23 cellular contexts compared by ENCODE assay signal in genomic region chr17:50035930-50036329, GRCh38. TPM values are rescaled to one million over a fixed set of nuclear protein-coding genes. Genes with fewer than 3 reads are reported as not detected.
DNase-seq lines count a peak whose midpoint lies in the region; ATAC-seq, FAIRE-seq and TF ChIP-seq lines count a peak whose summit lies in the region.
"Had no signal": no experiment of that assay in that cellular context is flagged by ENCODE, and none has a peak within 500 bp of the region (broad histone marks: within the 10 kb centered on the region; RNA-seq: fewer than 3 reads in every experiment).

No MANE protein-coding gene starts in this region.

- CTCF ChIA-PET in HepG2 (lab: Yijun Ruan, JAX; ENCODE audit: low intra/inter-chr PET ratio, low total read pairs) = no interaction called here

- H2BK15ac ChIP-seq in neuronal stem cell (ENCODE audit: low read length) = peak overlapping the region; percentile 62
- no peak overlapping the region for H2BK15ac ChIP-seq in mesendoderm (replicated peaks; ENCODE audit: low read depth)

- H3K4me3 ChIP-seq in HepG2 (replicated peaks in 1 of 3; ENCODE audit: insufficient read depth in 1 of 3, low read depth in 2 of 3, low read length in 3 of 3) (no peak overlapping the region; a peak in 1 of 6 replicates), right lobe of liver (no peak overlapping the region), hepatocyte (no peak overlapping the region), neuronal stem cell (ENCODE audit: low read length in 2 of 2) (no peak overlapping the region), brain microvascular endothelial cell (ENCODE audit: low read depth, low read length) (no peak overlapping the region), mesendoderm (ENCODE audit: low read length) (no peak overlapping the region)
- H3K4me3 ChIP-seq: neural progenitor cell had no signal

- H3K14ac ChIP-seq in neuronal stem cell (ENCODE audit: low read length) = no peak overlapping the region

- no peaks in the 10 kb centered on the region for H3K9me2 ChIP-seq in hepatocyte (replicated peaks; ENCODE audit: insufficient read depth)

- no peak overlapping the region for H2BK120ac ChIP-seq in neuronal stem cell (ENCODE audit: low read depth, low read length)
- no peak overlapping the region for H2BK120ac ChIP-seq in mesendoderm (ENCODE audit: low read depth, low read length)

- in situ Hi-C loops in HepG2 (cut with HindIII; ENCODE audit: extremely low pct_ligation_motif_present, low pct_unique_long_range_greater_than_20kb) = no loop called here
- in situ Hi-C loops in brain microvascular endothelial cell (cut with HindIII; ENCODE audit: low pct_ligation_motif_present, low sequenced_read_pairs) = no loop called here

- H4K20me1 ChIP-seq in HepG2 (ENCODE audit: insufficient read depth, low read length) (no peaks in the 10 kb centered on the region), hepatocyte (ENCODE audit: insufficient read depth, poor library complexity, severe bottlenecking) (no peaks in the 10 kb centered on the region)

- H3K9me3 ChIP-seq in HepG2 (ENCODE audit: low read length) (no peaks in the 10 kb centered on the region), right lobe of liver (no peaks in the 10 kb centered on the region), hepatocyte (ENCODE audit: low read depth) (no peaks in the 10 kb centered on the region), neuronal stem cell (replicated peaks in 1 of 2; ENCODE audit: control insufficient read depth in 2 of 2, insufficient read depth in 1 of 2, low read depth in 1 of 2, low read length in 2 of 2) (no peaks in the 10 kb centered on the region)

- TF ChIP-seq RAD21 in HepG2 (CRISPR knock-in tag; IDR thresholded peaks at IDR 0.05) = no peak

- H3K9ac ChIP-seq in HepG2 (ENCODE audit: insufficient read depth, low read depth, low read length) (no peak overlapping the region), neuronal stem cell (ENCODE audit: low read depth, low read length, poor library complexity) (no peak overlapping the region), mesendoderm (ENCODE audit: low read length) (no peak overlapping the region)
- H3K9ac ChIP-seq: KMS-11, neural progenitor cell had no signal

- H3K27ac ChIP-seq in HepG2 (ENCODE audit: extremely low read length, insufficient read depth, low read length) = no peak overlapping the region
- H3K27ac ChIP-seq in right lobe of liver = no peak overlapping the region
- H3K27ac ChIP-seq in hepatocyte = no peak overlapping the region
- H3K27ac ChIP-seq in neuronal stem cell (replicated peaks; ENCODE audit: low read length) = no peak overlapping the region
- no peak overlapping the region for H3K27ac ChIP-seq in brain microvascular endothelial cell
- no peak overlapping the region for H3K27ac ChIP-seq in mesendoderm (ENCODE audit: low read depth, low read length)
- H3K27ac ChIP-seq: KMS-11, neural progenitor cell had no signal

- H4K8ac ChIP-seq in neuronal stem cell (ENCODE audit: low read depth, low read length) (no peak overlapping the region), mesendoderm (ENCODE audit: low read depth, low read length) (no peak overlapping the region)

- TF ChIP-seq EP300 in HepG2 (IDR thresholded peaks at IDR 0.05; ENCODE audit: low read depth in 2 of 2, low read length in 2 of 2) (no peak), HepG2 (CRISPR knock-in tag; IDR thresholded peaks at IDR 0.05; ENCODE audit: borderline replicate concordance) (no peak)

- no peak overlapping the region for H3K56ac ChIP-seq in mesendoderm (ENCODE audit: low read length)

- POLR2A ChIA-PET in HepG2 (lab: Yijun Ruan, JAX) = no interaction called here

- no peaks in the 10 kb centered on the region for H3K79me1 ChIP-seq in neuronal stem cell (ENCODE audit: low read depth, low read length)
- no peaks in the 10 kb centered on the region for H3K79me1 ChIP-seq in mesendoderm (ENCODE audit: low read length)

- H3K23ac ChIP-seq in neuronal stem cell (ENCODE audit: low read depth, low read length, poor library complexity) (no peak overlapping the region), mesendoderm (ENCODE audit: low read length) (no peak overlapping the region)

- H3K27me3 ChIP-seq in HepG2 (ENCODE audit: control insufficient read depth in 1 of 2, insufficient read depth in 2 of 2, low read length in 2 of 2) (peaks cover 0 to 9% of the 10 kb centered on the region in 2 experiments; a peak in 3 of 5 replicates), right lobe of liver (no peaks in the 10 kb centered on the region), hepatocyte (no peaks in the 10 kb centered on the region), neuronal stem cell (ENCODE audit: control insufficient read depth in 3 of 3, insufficient read depth in 3 of 3, low read depth in 1 of 3, low read length in 3 of 3) (peaks cover 0 to 36% (median 0%) of the 10 kb centered on the region in 3 experiments), brain microvascular endothelial cell (replicated peaks) (no peaks in the 10 kb centered on the region), mesendoderm (ENCODE audit: insufficient read depth, low read length, poor library complexity) (no peaks in the 10 kb centered on the region)
- H3K27me3 ChIP-seq: neural progenitor cell had no signal

- intact Hi-C loops in HepG2 (cut with micrococcal nuclease; ENCODE audit: unreplicated experiment) = no loop called here
- intact Hi-C loops in right lobe of liver (cut with DNase I) = no loop called here

- H3K79me2 ChIP-seq in HepG2 (ENCODE audit: insufficient read depth, low read length) = no peaks in the 10 kb centered on the region
- H3K79me2 ChIP-seq in hepatocyte = no peaks in the 10 kb centered on the region
- no peaks in the 10 kb centered on the region for H3K79me2 ChIP-seq in mesendoderm (ENCODE audit: control insufficient read depth, insufficient read depth, low read length)

- ATAC-seq in HepG2 = peak; percentile 37
- no peak for ATAC-seq in right lobe of liver
- ATAC-seq in HG03095 (IDR thresholded peaks at IDR 0.05; ENCODE audit: unreplicated experiment) = no peak
- ATAC-seq: activated CD8-positive, alpha-beta T cell treated with anti-CD3 and anti-CD28 coated beads for 36 hours; CD8-positive, alpha-beta T cell had no signal

- DNase-seq in HepG2 (ENCODE audit: low spot score) = no peak
- DNase-seq in right lobe of liver = no peak
- peak; percentile 37 for DNase-seq in hepatocyte (ENCODE audit: low spot score)
- DNase-seq in neuronal stem cell (ENCODE audit: low spot score) = no peak
- DNase-seq in brain microvascular endothelial cell = no peak
- DNase-seq in mesendoderm = no peak
- no peak for DNase-seq in activated gamma-delta T cell treated with Interleukin-2 at 50 U/mL for 16 hours
- DNase-seq: activated CD8-positive, alpha-beta T cell treated with anti-CD3 and anti-CD28 coated beads for 36 hours; activated naive CD8-positive, alpha-beta T cell treated with anti-CD3 and anti-CD28 coated beads, Interleukin-2, amount 10 ng/mL, durations not matched to agents 7 days and 5 days; activated T-cell treated with anti-CD3 and anti-CD28 coated beads for 4 hours; CD8-positive, alpha-beta T cell; NCI-H1417 treated with DMSO at 0.1 percent for 48 hours; NCI-H2081; NCI-H774; stimulated activated CD4-positive, alpha-beta T cell treated with anti-CD3 and anti-CD28 coated beads, Interleukin-4, amount 100 ng/mL, for 4 hours; stimulated activated naive CD4-positive, alpha-beta T cell had no signal

- H3K4me1 ChIP-seq in HepG2 (ENCODE audit: insufficient read depth, low read length) (peaks cover 34% of the 10 kb centered on the region), right lobe of liver (no peaks in the 10 kb centered on the region), hepatocyte (ENCODE audit: insufficient read depth) (peaks cover 36% of the 10 kb centered on the region), neuronal stem cell (ENCODE audit: control insufficient read depth in 2 of 2, insufficient read depth in 1 of 2, low read depth in 1 of 2, low read length in 2 of 2) (peaks cover 0 to 11% of the 10 kb centered on the region in 2 donors), mesendoderm (ENCODE audit: control insufficient read depth, low read depth, low read length) (peaks cover 5% of the 10 kb centered on the region)

- FAIRE-seq in HepG2 (lab: Jason Lieb, UNC) = no peak
- FAIRE-seq: A204.1, H1, keratinocyte had no signal

- TF ChIP-seq CTCF in HepG2 (CRISPR knock-in tag; IDR thresholded peaks at IDR 0.05) (no peak), right lobe of liver (IDR thresholded peaks at IDR 0.05) (no peak), hepatocyte (IDR thresholded peaks at IDR 0.05; ENCODE audit: poor library complexity) (no peak), brain microvascular endothelial cell (IDR thresholded peaks at IDR 0.05; ENCODE audit: low read depth, low read length, missing control alignments) (no peak)

- H3K4me2 ChIP-seq in HepG2 (ENCODE audit: low read depth, low read length) (peak overlapping the region; percentile 33), hepatocyte (peak overlapping the region; percentile 13), neuronal stem cell (ENCODE audit: insufficient read depth, low read length, poor library complexity, severe bottlenecking) (no peak overlapping the region), mesendoderm (ENCODE audit: low read length) (no peak overlapping the region)
- H3K4me2 ChIP-seq: KMS-11 had no signal

- TF ChIP-seq POLR2A in HepG2 (IDR thresholded peaks at IDR 0.05; ENCODE audit: insufficient read depth in 1 of 2, low read depth in 2 of 2, low read length in 2 of 2) (no peak), right lobe of liver (IDR thresholded peaks at IDR 0.05) (no peak)

- WGBS in HepG2 (ENCODE audit: low lambda C conversion rate) = 11% methylated on average over 1 of the region's 1 CpG
- WGBS in right lobe of liver (ENCODE audit: insufficient coverage, low coverage, low lambda C conversion rate, missing lambda C conversion rate) = no CpG with 5 or more reads among the region's 1 CpG
- 75% methylated on average over 1 of the region's 1 CpG for WGBS in hepatocyte (ENCODE audit: low lambda C conversion rate, missing lambda C conversion rate)
- WGBS in neuronal stem cell (ENCODE audit: extremely low coverage in 2 of 2, insufficient read length in 2 of 2, insufficient replicate concordance in 1 of 2), 2 donors = no CpG with 5 or more reads among the region's 1 CpG
- no CpG with 5 or more reads among the region's 1 CpG for WGBS in mesendoderm (ENCODE audit: extremely low coverage, insufficient coverage, low lambda C conversion rate)

- H2BK5ac ChIP-seq in neuronal stem cell (ENCODE audit: low read length) (peak overlapping the region; percentile 48), mesendoderm (ENCODE audit: low read length) (no peak overlapping the region)

- H4K5ac ChIP-seq in mesendoderm (ENCODE audit: low read length) = no peak overlapping the region

- no peak overlapping the region for H2AFZ ChIP-seq in HepG2 (ENCODE audit: low read length)
- H2AFZ ChIP-seq in hepatocyte = no peak overlapping the region
- H2AFZ ChIP-seq in neuronal stem cell (ENCODE audit: low read length) = no peak overlapping the region

- BruUV-seq in HepG2 (replicated peaks; lab: Mats Ljungman, UMichigan) = no TSS peak

- H2BK12ac ChIP-seq in neuronal stem cell (ENCODE audit: low read length) = no peak overlapping the region

- H3K4ac ChIP-seq in neuronal stem cell (ENCODE audit: low read length) = no peak overlapping the region
- H3K4ac ChIP-seq in mesendoderm (ENCODE audit: low read depth, low read length) = no peak overlapping the region

- peak overlapping the region; percentile 38 for H3K18ac ChIP-seq in neuronal stem cell (ENCODE audit: low read length)
- no peak overlapping the region for H3K18ac ChIP-seq in mesendoderm (ENCODE audit: low read length)

- H2AK5ac ChIP-seq in neuronal stem cell (ENCODE audit: low read depth, low read length) (peak overlapping the region; percentile 15), mesendoderm (ENCODE audit: low read length) (no peak overlapping the region)

- H3K36me3 ChIP-seq in HepG2 (replicated peaks in 1 of 2; ENCODE audit: control insufficient read depth in 1 of 2, insufficient read depth in 2 of 2, low read length in 2 of 2) (no peaks in the 10 kb centered on the region), right lobe of liver (no peaks in the 10 kb centered on the region), hepatocyte (replicated peaks; ENCODE audit: insufficient read depth, low read depth) (no peaks in the 10 kb centered on the region), neuronal stem cell (replicated peaks in 1 of 2; ENCODE audit: control insufficient read depth in 2 of 2, insufficient read depth in 2 of 2, low read length in 2 of 2) (no peaks in the 10 kb centered on the region), brain microvascular endothelial cell (replicated peaks) (no peaks in the 10 kb centered on the region), mesendoderm (ENCODE audit: control insufficient read depth, insufficient read depth, low read length) (no peaks in the 10 kb centered on the region)
- H3K36me3 ChIP-seq: neural progenitor cell had no signal

- H4K91ac ChIP-seq in neuronal stem cell (ENCODE audit: low read depth, low read length, poor library complexity) = no peak overlapping the region

RNA-seq across cellular contexts. Expression of gene ITGA3, which starts 20.0 kb away (rescaled TPM):
- total RNA-seq in HepG2 (2016; rRNA removed; fragmentation: Illumina TruSeq; extraction: Trizol) = 0.69 and 0.77 TPM in 2 replicates
- 1.5 and 1.9 TPM in 2 replicates for total RNA-seq in HepG2 (2016; cell fraction: cytosol; rRNA removed; fragmentation: Illumina TruSeq; extraction: Trizol; ENCODE audit: low read depth)
- total RNA-seq in HepG2 (2016; cell fraction: insoluble cytoplasmic fraction; rRNA removed; fragmentation: Illumina TruSeq; extraction: Trizol) = 0.48 and 1.1 TPM in 2 replicates
- total RNA-seq in HepG2 (2016; cell fraction: membrane; rRNA removed; fragmentation: Illumina TruSeq; extraction: Trizol) = 0.28 and 0.62 TPM in 2 replicates
- total RNA-seq in HepG2 (2016; cell fraction: nucleus; rRNA removed; fragmentation: Illumina TruSeq; extraction: Trizol) = 1.3 and 1.8 TPM in 2 replicates
- 0.48 and 0.59 TPM in 2 replicates for polyA plus RNA-seq in HepG2 (2011; rRNA removed)
- 0.33 and 0.78 TPM in 2 replicates for polyA plus RNA-seq in HepG2 (2011; cell fraction: cytosol; rRNA removed)
- polyA plus RNA-seq in HepG2 (2011; cell fraction: nucleus; rRNA removed) = 2.6 and 3.3 TPM in 2 replicates
- 0.27 and 0.32 TPM in 2 replicates for polyA plus RNA-seq in HepG2 (2012)
- polyA plus RNA-seq in HepG2 (2016; cell fraction: cytosol; fragmentation: Illumina TruSeq; extraction: Trizol; ENCODE audit: low read depth) = 0.51 and 0.57 TPM in 2 replicates
- 0.52 and 0.82 TPM in 2 replicates for polyA plus RNA-seq in HepG2 (2016; cell fraction: insoluble cytoplasmic fraction; fragmentation: Illumina TruSeq; extraction: Trizol; ENCODE audit: low read depth)
- polyA plus RNA-seq in HepG2 (2016; cell fraction: membrane; fragmentation: Illumina TruSeq; extraction: Trizol; ENCODE audit: low read depth) = 0.30 and 0.48 TPM in 2 replicates
- polyA plus RNA-seq in HepG2 (2016; cell fraction: nucleus; fragmentation: Illumina TruSeq; extraction: Trizol; ENCODE audit: insufficient read depth, low read depth) = 1.3 and 2.2 TPM in 2 replicates
- polyA minus RNA-seq in HepG2 (2011; rRNA and poly(A)+ RNA removed; ENCODE audit: low replicate concordance) = 1.4 and 198 TPM in 2 replicates
- polyA minus RNA-seq in HepG2 (2011; cell fraction: cytosol; rRNA and poly(A)+ RNA removed) = 2.9 and 6.2 TPM in 2 replicates
- 1.1 and 2.8 TPM in 2 replicates for polyA minus RNA-seq in HepG2 (2011; cell fraction: nucleus; rRNA and poly(A)+ RNA removed)
- total RNA-seq in right lobe of liver = 1 to 10 TPM; 1.4 to 3.7 (median 2.4) TPM
- 26.3 and 28.5 TPM in 2 replicates for total RNA-seq in hepatocyte
- 32.8 and 43.4 TPM in 2 replicates for polyA plus RNA-seq in hepatocyte
- 8.3 TPM for polyA plus RNA-seq in neuronal stem cell (2013, experiment 1 of 2)
- polyA plus RNA-seq in neuronal stem cell (2013, experiment 2 of 2) = 6.8 TPM
- polyA plus RNA-seq in mesendoderm (2013, experiment 1 of 2) = 13.0 TPM
- polyA plus RNA-seq in mesendoderm (2013, experiment 2 of 2) = 13.2 TPM

RNA-seq across cellular contexts. Expression of gene DLX3, which starts 40.9 kb away (rescaled TPM):
- total RNA-seq in HepG2 (2016; rRNA removed; fragmentation: Illumina TruSeq; extraction: Trizol) (not detected in 2 replicates), right lobe of liver (not detected), hepatocyte (0.37 and 0.88 TPM in 2 replicates)
- total RNA-seq in HepG2 (2016; cell fraction: cytosol; rRNA removed; fragmentation: Illumina TruSeq; extraction: Trizol; ENCODE audit: low read depth) = not detected in 2 replicates
- total RNA-seq in HepG2 (2016; cell fraction: insoluble cytoplasmic fraction; rRNA removed; fragmentation: Illumina TruSeq; extraction: Trizol) = not detected in 2 replicates
- not detected in 2 replicates for total RNA-seq in HepG2 (2016; cell fraction: membrane; rRNA removed; fragmentation: Illumina TruSeq; extraction: Trizol)
- not detected in 2 replicates for total RNA-seq in HepG2 (2016; cell fraction: nucleus; rRNA removed; fragmentation: Illumina TruSeq; extraction: Trizol)
- polyA plus RNA-seq in HepG2 (2011; rRNA removed) (0.03 and 0.05 TPM in 2 replicates), hepatocyte (0.55 and 1.1 TPM in 2 replicates)
- not detected in 2 replicates for polyA plus RNA-seq in HepG2 (2011; cell fraction: cytosol; rRNA removed)
- polyA plus RNA-seq in HepG2 (2011; cell fraction: nucleus; rRNA removed) = 0.05 and 0.23 TPM in 2 replicates
- polyA plus RNA-seq in HepG2 (2012) = not detected in 2 replicates
- not detected in 2 replicates for polyA plus RNA-seq in HepG2 (2016; cell fraction: cytosol; fragmentation: Illumina TruSeq; extraction: Trizol; ENCODE audit: low read depth)
- polyA plus RNA-seq in HepG2 (2016; cell fraction: insoluble cytoplasmic fraction; fragmentation: Illumina TruSeq; extraction: Trizol; ENCODE audit: low read depth) = 0.09 TPM in 1 of 2 replicates, not detected in the other
- polyA plus RNA-seq in HepG2 (2016; cell fraction: membrane; fragmentation: Illumina TruSeq; extraction: Trizol; ENCODE audit: low read depth) = not detected in 2 replicates
- not detected in 2 replicates for polyA plus RNA-seq in HepG2 (2016; cell fraction: nucleus; fragmentation: Illumina TruSeq; extraction: Trizol; ENCODE audit: insufficient read depth, low read depth)
- 0.65 TPM in 1 of 2 replicates, not detected in the other for polyA minus RNA-seq in HepG2 (2011; rRNA and poly(A)+ RNA removed; ENCODE audit: low replicate concordance)
- not detected in 2 replicates for polyA minus RNA-seq in HepG2 (2011; cell fraction: cytosol; rRNA and poly(A)+ RNA removed)
- not detected in 2 replicates for polyA minus RNA-seq in HepG2 (2011; cell fraction: nucleus; rRNA and poly(A)+ RNA removed)
- 1.2 TPM for polyA plus RNA-seq in neuronal stem cell (2013, experiment 1 of 2)
- 1.1 TPM for polyA plus RNA-seq in neuronal stem cell (2013, experiment 2 of 2)
- polyA plus RNA-seq in mesendoderm (2013, experiment 1 of 2) = 0.13 TPM
- 0.06 TPM for polyA plus RNA-seq in mesendoderm (2013, experiment 2 of 2)
- total RNA-seq: activated CD8-positive, alpha-beta T cell treated with anti-CD3 and anti-CD28 coated beads for 36 hours; activated naive CD8-positive, alpha-beta T cell treated with anti-CD3 and anti-CD28 coated beads, Interleukin-2, amount 10 ng/mL, durations not matched to agents 7 days and 5 days; CD8-positive, alpha-beta T cell; HT-29 had no signal

RNA-seq across cellular contexts. Expression of gene PDK2, which starts 59.2 kb away (rescaled TPM):
- total RNA-seq in HepG2 (2016; rRNA removed; fragmentation: Illumina TruSeq; extraction: Trizol) = 18.5 and 19.2 TPM in 2 replicates
- total RNA-seq in HepG2 (2016; cell fraction: cytosol; rRNA removed; fragmentation: Illumina TruSeq; extraction: Trizol; ENCODE audit: low read depth) = 6.4 and 13.9 TPM in 2 replicates
- total RNA-seq in HepG2 (2016; cell fraction: insoluble cytoplasmic fraction; rRNA removed; fragmentation: Illumina TruSeq; extraction: Trizol) = 16.2 and 19.8 TPM in 2 replicates
- total RNA-seq in HepG2 (2016; cell fraction: membrane; rRNA removed; fragmentation: Illumina TruSeq; extraction: Trizol) = 10.9 and 11.9 TPM in 2 replicates
- 10.9 and 12.5 TPM in 2 replicates for total RNA-seq in HepG2 (2016; cell fraction: nucleus; rRNA removed; fragmentation: Illumina TruSeq; extraction: Trizol)
- polyA plus RNA-seq in HepG2 (2011; rRNA removed) = 59.7 and 66.6 TPM in 2 replicates
- 33.2 and 46.3 TPM in 2 replicates for polyA plus RNA-seq in HepG2 (2011; cell fraction: cytosol; rRNA removed)
- polyA plus RNA-seq in HepG2 (2011; cell fraction: nucleus; rRNA removed) = 86.5 and 102 TPM in 2 replicates
- polyA plus RNA-seq in HepG2 (2012) = 17.2 and 27.4 TPM in 2 replicates
- polyA plus RNA-seq in HepG2 (2016; cell fraction: cytosol; fragmentation: Illumina TruSeq; extraction: Trizol; ENCODE audit: low read depth) = 9.3 and 10.8 TPM in 2 replicates
- polyA plus RNA-seq in HepG2 (2016; cell fraction: insoluble cytoplasmic fraction; fragmentation: Illumina TruSeq; extraction: Trizol; ENCODE audit: low read depth) = 22.3 and 32.8 TPM in 2 replicates
- polyA plus RNA-seq in HepG2 (2016; cell fraction: membrane; fragmentation: Illumina TruSeq; extraction: Trizol; ENCODE audit: low read depth) = 12.0 and 14.3 TPM in 2 replicates
- 21.9 and 24.6 TPM in 2 replicates for polyA plus RNA-seq in HepG2 (2016; cell fraction: nucleus; fragmentation: Illumina TruSeq; extraction: Trizol; ENCODE audit: insufficient read depth, low read depth)
- 111 and 113 TPM in 2 replicates for polyA minus RNA-seq in HepG2 (2011; rRNA and poly(A)+ RNA removed; ENCODE audit: low replicate concordance)
- polyA minus RNA-seq in HepG2 (2011; cell fraction: cytosol; rRNA and poly(A)+ RNA removed) = 22.7 and 28.5 TPM in 2 replicates
- polyA minus RNA-seq in HepG2 (2011; cell fraction: nucleus; rRNA and poly(A)+ RNA removed) = 44.5 and 48.7 TPM in 2 replicates
- 10 to 100 TPM; 25.0 to 58.0 (median 44.8) TPM for total RNA-seq in right lobe of liver
- 35.5 and 42.7 TPM in 2 replicates for total RNA-seq in hepatocyte
- 55.8 and 56.9 TPM in 2 replicates for polyA plus RNA-seq in hepatocyte
- polyA plus RNA-seq in neuronal stem cell (2013, experiment 1 of 2) = 40.5 TPM
- polyA plus RNA-seq in neuronal stem cell (2013, experiment 2 of 2) = 39.2 TPM
- polyA plus RNA-seq in mesendoderm (2013, experiment 1 of 2) = 10.1 TPM
- 11.8 TPM for polyA plus RNA-seq in mesendoderm (2013, experiment 2 of 2)

Comparison
In these comparisons a context has a peak if more than half of its experiments do, and no peak if none do; other contexts are left out.
1. H3K4me2 ChIP-seq: peak in HepG2 (single experiment) and hepatocyte (single experiment); none in neuronal stem cell (single experiment) and mesendoderm (single experiment).